Comparison of ENCODE assay signal across 1 cellular context in the genomic region with DNA sequence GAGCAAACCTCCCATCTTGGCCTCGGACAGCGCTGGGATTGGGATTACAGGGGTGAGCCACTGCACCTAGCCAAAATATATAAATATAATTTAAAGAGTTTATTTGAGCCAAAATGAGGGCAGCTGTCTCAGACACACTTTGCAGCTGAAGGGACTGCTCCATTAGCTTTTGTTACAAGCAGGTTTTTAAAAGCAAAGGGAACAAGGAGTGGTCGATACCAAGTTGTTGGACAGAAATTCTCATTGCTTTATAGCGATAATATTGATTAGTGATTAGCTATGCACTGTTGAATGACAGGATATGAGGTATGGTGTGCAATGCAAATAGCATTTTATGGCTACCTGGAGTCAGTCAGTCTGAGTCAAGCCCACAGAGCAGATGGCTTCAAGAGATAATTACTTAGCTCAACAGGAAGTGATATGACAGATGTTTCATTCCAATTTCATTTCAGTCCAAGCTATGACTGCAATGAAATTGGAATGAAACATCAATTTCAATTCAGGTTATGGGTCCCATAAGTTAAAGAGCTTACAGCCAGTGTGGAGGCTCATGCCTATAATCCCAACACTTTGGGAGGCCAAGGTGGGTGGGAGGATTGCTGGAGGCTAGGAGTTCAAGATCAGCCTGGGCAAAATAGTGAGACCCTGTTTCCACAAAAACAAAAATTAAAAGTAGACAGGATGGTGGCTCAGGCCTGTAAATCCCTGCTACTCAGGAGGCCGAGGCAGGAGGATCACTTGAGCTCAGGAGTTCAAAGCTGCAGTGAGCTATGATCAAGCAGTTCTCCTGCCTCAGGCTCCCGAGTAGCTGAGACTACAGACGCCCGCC.
TF ChIP-seq lines count a peak whose summit lies in the region.

No MANE protein-coding gene starts in this region.

TF ChIP-seq in K562, 482 proteins besides CTCF, POLR2A, EP300 and RAD21 (continued from another document and continues in another):
- TF ChIP-seq, protein P1, sequence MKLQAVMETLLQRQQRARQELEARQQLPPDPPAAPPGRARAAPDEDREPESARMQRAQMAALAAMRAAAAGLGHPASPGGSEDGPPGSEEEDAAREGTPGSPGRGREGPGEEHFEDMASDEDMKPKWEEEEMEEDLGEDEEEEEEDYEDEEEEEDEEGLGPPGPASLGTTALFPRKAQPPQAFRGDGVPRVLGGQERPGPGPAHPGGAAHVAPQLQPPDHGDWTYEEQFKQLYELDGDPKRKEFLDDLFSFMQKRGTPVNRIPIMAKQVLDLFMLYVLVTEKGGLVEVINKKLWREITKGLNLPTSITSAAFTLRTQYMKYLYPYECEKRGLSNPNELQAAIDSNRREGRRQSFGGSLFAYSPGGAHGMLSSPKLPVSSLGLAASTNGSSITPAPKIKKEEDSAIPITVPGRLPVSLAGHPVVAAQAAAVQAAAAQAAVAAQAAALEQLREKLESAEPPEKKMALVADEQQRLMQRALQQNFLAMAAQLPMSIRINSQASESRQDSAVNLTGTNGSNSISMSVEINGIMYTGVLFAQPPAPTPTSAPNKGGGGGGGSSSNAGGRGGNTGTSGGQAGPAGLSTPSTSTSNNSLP (IDR thresholded peaks at IDR 0.05; ENCODE audit: borderline replicate concordance, low read depth, low read length): peak; percentile 86
- TF ChIP-seq E2F3 (CRISPR knock-in tag; IDR thresholded peaks at IDR 0.05) (no peak), ADNP (tag; IDR thresholded peaks at IDR 0.05) (no peak), ZC3H11A (IDR thresholded peaks at IDR 0.05; ENCODE audit: low read depth, low read length) (no peak), LCOR (CRISPR knock-in tag; IDR thresholded peaks at IDR 0.05) (0 out of 2 replicates have a peak, but pooled peaks have one; percentile 54), NFRKB (IDR thresholded peaks at IDR 0.05; ENCODE audit: low read depth) (peak; percentile 61; the same call in 1 of the 2 replicates), ELF4 (CRISPR knock-in tag; IDR thresholded peaks at IDR 0.05) (no peak), SIX5 (IDR thresholded peaks at IDR 0.05; ENCODE audit: borderline replicate concordance in 1 of 2, insufficient read depth in 1 of 2, low read depth in 1 of 2, low read length in 2 of 2) (no peak), JUN (IDR thresholded peaks at IDR 0.05; ENCODE audit: borderline replicate concordance, low read depth, low read length) (peak; percentile 89), JUN (CRISPR knock-in tag; IDR thresholded peaks at IDR 0.05; ENCODE audit: borderline replicate concordance) (0 out of 2 replicates have a peak, but pooled peaks have one; percentile 13), ZNF121 (CRISPR knock-in tag; conservative IDR thresholded peaks at IDR 0.05) (peak; percentile 43; the same call in 1 of the 2 replicates), FOXJ2 (tag; IDR thresholded peaks at IDR 0.05) (no peak), ZNF175 (CRISPR knock-in tag; IDR thresholded peaks at IDR 0.05; ENCODE audit: low read depth) (peak; percentile 66; the same call in 1 of the 2 replicates), FOXP1 (CRISPR knock-in tag; IDR thresholded peaks at IDR 0.05) (no peak), ELF1 (tag; IDR thresholded peaks at IDR 0.05) (peak; percentile 67; the same call in 1 of the 2 replicates), SNRNP70 (optimal IDR thresholded peaks at IDR 0.05; ENCODE audit: low read depth, low read length) (no peak), MCM7 (IDR thresholded peaks at IDR 0.05) (no peak), HSF4 (CRISPR knock-in tag; IDR thresholded peaks at IDR 0.05; ENCODE audit: borderline replicate concordance) (no peak), ZNF583 (CRISPR knock-in tag; IDR thresholded peaks at IDR 0.05) (peak; percentile 34; the same call in 1 of the 2 replicates), POLR2AphosphoS5 (IDR thresholded peaks at IDR 0.05; ENCODE audit: control insufficient read depth, insufficient read depth, low read depth, low read length) (peak; percentile 68; the same call in 1 of the 2 replicates), DMBX1 (CRISPR knock-in tag; IDR thresholded peaks at IDR 0.05; ENCODE audit: borderline replicate concordance) (peak; percentile 87), SMARCC2 (IDR thresholded peaks at IDR 0.05; ENCODE audit: low read depth) (peak; percentile 94), TRIM24 (IDR thresholded peaks at IDR 0.05) (peak; percentile 41 to 75; a peak in 2 of 4 replicates), SRSF7 (optimal IDR thresholded peaks at IDR 0.05; ENCODE audit: low read depth, low read length) (no peak), GABPA (tag; conservative IDR thresholded peaks at IDR 0.05; ENCODE audit: low read depth) (peak; percentile 76), GABPB2 (CRISPR knock-in tag; conservative IDR thresholded peaks at IDR 0.05) (no peak), PTTG1 (tag; IDR thresholded peaks at IDR 0.05; ENCODE audit: low read depth) (peak; percentile 66; the same call in 1 of the 2 replicates), MTA3 (IDR thresholded peaks at IDR 0.05; ENCODE audit: borderline replicate concordance) (peak; percentile 76)
- TF ChIP-seq, protein P2, sequence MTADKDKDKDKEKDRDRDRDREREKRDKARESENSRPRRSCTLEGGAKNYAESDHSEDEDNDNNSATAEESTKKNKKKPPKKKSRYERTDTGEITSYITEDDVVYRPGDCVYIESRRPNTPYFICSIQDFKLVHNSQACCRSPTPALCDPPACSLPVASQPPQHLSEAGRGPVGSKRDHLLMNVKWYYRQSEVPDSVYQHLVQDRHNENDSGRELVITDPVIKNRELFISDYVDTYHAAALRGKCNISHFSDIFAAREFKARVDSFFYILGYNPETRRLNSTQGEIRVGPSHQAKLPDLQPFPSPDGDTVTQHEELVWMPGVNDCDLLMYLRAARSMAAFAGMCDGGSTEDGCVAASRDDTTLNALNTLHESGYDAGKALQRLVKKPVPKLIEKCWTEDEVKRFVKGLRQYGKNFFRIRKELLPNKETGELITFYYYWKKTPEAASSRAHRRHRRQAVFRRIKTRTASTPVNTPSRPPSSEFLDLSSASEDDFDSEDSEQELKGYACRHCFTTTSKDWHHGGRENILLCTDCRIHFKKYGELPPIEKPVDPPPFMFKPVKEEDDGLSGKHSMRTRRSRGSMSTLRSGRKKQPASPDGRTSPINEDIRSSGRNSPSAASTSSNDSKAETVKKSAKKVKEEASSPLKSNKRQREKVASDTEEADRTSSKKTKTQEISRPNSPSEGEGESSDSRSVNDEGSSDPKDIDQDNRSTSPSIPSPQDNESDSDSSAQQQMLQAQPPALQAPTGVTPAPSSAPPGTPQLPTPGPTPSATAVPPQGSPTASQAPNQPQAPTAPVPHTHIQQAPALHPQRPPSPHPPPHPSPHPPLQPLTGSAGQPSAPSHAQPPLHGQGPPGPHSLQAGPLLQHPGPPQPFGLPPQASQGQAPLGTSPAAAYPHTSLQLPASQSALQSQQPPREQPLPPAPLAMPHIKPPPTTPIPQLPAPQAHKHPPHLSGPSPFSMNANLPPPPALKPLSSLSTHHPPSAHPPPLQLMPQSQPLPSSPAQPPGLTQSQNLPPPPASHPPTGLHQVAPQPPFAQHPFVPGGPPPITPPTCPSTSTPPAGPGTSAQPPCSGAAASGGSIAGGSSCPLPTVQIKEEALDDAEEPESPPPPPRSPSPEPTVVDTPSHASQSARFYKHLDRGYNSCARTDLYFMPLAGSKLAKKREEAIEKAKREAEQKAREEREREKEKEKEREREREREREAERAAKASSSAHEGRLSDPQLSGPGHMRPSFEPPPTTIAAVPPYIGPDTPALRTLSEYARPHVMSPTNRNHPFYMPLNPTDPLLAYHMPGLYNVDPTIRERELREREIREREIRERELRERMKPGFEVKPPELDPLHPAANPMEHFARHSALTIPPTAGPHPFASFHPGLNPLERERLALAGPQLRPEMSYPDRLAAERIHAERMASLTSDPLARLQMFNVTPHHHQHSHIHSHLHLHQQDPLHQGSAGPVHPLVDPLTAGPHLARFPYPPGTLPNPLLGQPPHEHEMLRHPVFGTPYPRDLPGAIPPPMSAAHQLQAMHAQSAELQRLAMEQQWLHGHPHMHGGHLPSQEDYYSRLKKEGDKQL (CRISPR knock-in tag; IDR thresholded peaks at IDR 0.05; ENCODE audit: borderline replicate concordance): no peak
- TF ChIP-seq, protein P3, sequence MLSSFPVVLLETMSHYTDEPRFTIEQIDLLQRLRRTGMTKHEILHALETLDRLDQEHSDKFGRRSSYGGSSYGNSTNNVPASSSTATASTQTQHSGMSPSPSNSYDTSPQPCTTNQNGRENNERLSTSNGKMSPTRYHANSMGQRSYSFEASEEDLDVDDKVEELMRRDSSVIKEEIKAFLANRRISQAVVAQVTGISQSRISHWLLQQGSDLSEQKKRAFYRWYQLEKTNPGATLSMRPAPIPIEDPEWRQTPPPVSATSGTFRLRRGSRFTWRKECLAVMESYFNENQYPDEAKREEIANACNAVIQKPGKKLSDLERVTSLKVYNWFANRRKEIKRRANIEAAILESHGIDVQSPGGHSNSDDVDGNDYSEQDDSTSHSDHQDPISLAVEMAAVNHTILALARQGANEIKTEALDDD (IDR thresholded peaks at IDR 0.05): no peak
- TF ChIP-seq, protein P4, sequence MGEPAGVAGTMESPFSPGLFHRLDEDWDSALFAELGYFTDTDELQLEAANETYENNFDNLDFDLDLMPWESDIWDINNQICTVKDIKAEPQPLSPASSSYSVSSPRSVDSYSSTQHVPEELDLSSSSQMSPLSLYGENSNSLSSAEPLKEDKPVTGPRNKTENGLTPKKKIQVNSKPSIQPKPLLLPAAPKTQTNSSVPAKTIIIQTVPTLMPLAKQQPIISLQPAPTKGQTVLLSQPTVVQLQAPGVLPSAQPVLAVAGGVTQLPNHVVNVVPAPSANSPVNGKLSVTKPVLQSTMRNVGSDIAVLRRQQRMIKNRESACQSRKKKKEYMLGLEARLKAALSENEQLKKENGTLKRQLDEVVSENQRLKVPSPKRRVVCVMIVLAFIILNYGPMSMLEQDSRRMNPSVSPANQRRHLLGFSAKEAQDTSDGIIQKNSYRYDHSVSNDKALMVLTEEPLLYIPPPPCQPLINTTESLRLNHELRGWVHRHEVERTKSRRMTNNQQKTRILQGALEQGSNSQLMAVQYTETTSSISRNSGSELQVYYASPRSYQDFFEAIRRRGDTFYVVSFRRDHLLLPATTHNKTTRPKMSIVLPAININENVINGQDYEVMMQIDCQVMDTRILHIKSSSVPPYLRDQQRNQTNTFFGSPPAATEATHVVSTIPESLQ (CRISPR knock-in tag; IDR thresholded peaks at IDR 0.05): no peak
- TF ChIP-seq, protein P5, sequence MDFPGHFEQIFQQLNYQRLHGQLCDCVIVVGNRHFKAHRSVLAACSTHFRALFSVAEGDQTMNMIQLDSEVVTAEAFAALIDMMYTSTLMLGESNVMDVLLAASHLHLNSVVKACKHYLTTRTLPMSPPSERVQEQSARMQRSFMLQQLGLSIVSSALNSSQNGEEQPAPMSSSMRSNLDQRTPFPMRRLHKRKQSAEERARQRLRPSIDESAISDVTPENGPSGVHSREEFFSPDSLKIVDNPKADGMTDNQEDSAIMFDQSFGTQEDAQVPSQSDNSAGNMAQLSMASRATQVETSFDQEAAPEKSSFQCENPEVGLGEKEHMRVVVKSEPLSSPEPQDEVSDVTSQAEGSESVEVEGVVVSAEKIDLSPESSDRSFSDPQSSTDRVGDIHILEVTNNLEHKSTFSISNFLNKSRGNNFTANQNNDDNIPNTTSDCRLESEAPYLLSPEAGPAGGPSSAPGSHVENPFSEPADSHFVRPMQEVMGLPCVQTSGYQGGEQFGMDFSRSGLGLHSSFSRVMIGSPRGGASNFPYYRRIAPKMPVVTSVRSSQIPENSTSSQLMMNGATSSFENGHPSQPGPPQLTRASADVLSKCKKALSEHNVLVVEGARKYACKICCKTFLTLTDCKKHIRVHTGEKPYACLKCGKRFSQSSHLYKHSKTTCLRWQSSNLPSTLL (IDR thresholded peaks at IDR 0.05): no peak
- TF ChIP-seq, protein P6, sequence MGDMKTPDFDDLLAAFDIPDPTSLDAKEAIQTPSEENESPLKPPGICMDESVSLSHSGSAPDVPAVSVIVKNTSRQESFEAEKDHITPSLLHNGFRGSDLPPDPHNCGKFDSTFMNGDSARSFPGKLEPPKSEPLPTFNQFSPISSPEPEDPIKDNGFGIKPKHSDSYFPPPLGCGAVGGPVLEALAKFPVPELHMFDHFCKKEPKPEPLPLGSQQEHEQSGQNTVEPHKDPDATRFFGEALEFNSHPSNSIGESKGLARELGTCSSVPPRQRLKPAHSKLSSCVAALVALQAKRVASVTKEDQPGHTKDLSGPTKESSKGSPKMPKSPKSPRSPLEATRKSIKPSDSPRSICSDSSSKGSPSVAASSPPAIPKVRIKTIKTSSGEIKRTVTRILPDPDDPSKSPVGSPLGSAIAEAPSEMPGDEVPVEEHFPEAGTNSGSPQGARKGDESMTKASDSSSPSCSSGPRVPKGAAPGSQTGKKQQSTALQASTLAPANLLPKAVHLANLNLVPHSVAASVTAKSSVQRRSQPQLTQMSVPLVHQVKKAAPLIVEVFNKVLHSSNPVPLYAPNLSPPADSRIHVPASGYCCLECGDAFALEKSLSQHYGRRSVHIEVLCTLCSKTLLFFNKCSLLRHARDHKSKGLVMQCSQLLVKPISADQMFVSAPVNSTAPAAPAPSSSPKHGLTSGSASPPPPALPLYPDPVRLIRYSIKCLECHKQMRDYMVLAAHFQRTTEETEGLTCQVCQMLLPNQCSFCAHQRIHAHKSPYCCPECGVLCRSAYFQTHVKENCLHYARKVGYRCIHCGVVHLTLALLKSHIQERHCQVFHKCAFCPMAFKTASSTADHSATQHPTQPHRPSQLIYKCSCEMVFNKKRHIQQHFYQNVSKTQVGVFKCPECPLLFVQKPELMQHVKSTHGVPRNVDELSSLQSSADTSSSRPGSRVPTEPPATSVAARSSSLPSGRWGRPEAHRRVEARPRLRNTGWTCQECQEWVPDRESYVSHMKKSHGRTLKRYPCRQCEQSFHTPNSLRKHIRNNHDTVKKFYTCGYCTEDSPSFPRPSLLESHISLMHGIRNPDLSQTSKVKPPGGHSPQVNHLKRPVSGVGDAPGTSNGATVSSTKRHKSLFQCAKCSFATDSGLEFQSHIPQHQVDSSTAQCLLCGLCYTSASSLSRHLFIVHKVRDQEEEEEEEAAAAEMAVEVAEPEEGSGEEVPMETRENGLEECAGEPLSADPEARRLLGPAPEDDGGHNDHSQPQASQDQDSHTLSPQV (IDR thresholded peaks at IDR 0.05): peak; percentile 96
- TF ChIP-seq, protein P7, sequence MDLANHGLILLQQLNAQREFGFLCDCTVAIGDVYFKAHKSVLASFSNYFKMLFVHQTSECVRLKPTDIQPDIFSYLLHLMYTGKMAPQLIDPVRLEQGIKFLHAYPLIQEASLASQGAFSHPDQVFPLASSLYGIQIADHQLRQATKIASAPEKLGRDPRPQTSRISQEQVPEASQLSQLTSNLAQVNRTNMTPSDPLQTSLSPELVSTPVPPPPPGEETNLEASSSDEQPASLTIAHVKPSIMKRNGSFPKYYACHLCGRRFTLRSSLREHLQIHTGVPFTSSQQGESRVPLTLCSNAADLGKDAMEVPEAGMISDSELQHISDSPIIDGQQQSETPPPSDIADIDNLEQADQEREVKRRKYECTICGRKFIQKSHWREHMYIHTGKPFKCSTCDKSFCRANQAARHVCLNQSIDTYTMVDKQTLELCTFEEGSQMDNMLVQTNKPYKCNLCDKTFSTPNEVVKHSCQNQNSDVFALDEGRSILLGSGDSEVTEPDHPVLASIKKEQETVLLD (IDR thresholded peaks at IDR 0.05): peak; percentile 55; the same call in 1 of the 2 replicates
